In genomic region chr21:26965567-26966359, GRCh38 we compare ENCODE assay signal across 8 cellular contexts. TPM values are rescaled to one million over a fixed set of nuclear protein-coding genes. Genes with fewer than 3 reads are reported as not detected.
DNase-seq lines count a peak whose midpoint lies in the region; TF ChIP-seq lines count a peak whose summit lies in the region.

No MANE protein-coding gene starts in this region.

- intact Hi-C loops in left ventricle myocardium inferior (cut with micrococcal nuclease) (no loop called here), prostate gland (cut with DNase I) (loop anchor here (5.0 to 10.0 kb wide), 4 partner anchors 509 to 1779 kb away; no protein-coding TSS in a partner anchor)

- no peaks in the 10 kb centered on the region for H3K79me2 ChIP-seq in SK-N-SH (ENCODE audit: insufficient read depth)

- TF ChIP-seq POLR2A in prostate gland (IDR thresholded peaks at IDR 0.05) = no peak

- no peaks in the 10 kb centered on the region for H4K20me1 ChIP-seq in SK-N-SH (ENCODE audit: insufficient read depth)

- H3K4me1 ChIP-seq in SK-N-SH (ENCODE audit: control insufficient read depth in 1 of 2, insufficient read depth in 2 of 2, low read depth in 1 of 2, low read length in 1 of 2) = peaks cover 0 to 6% of the 10 kb centered on the region in 2 experiments; a peak in 1 of 4 replicates
- H3K4me1 ChIP-seq in left ventricle myocardium inferior = peaks cover 35% of the 10 kb centered on the region
- no peaks in the 10 kb centered on the region for H3K4me1 ChIP-seq in prostate gland (replicated peaks)

- H3K9ac ChIP-seq in SK-N-SH = peak overlapping the region; percentile 23; the same call in 1 of the 2 replicates

- H3K9me2 ChIP-seq in SK-N-SH = no peaks in the 10 kb centered on the region

- H2AFZ ChIP-seq in SK-N-SH (ENCODE audit: low read depth) = peak overlapping the region; percentile 53

- H3F3A ChIP-seq in SK-N-SH (replicated peaks; ENCODE audit: insufficient read depth) = no peaks in the 10 kb centered on the region

- DNase-seq in GM03348 (ENCODE audit: low spot score) (peak; percentile 68), SK-N-SH (peak; percentile 86), left ventricle myocardium inferior (peak; percentile 65), prostate gland (ENCODE audit: low spot score) (no peak), globus pallidus (ENCODE audit: low spot score) (no peak), GM19238 (ENCODE audit: insufficient read length, low spot score) (no peak), MV-4-11 (lab: John Stamatoyannopoulos, UW) (no peak), superior temporal gyrus (ENCODE audit: extremely low spot score) (no peak)

- peak overlapping the region; percentile 97 for H3K4me2 ChIP-seq in SK-N-SH

- CTCF ChIA-PET in SK-N-SH (lab: Yijun Ruan, JAX) = interaction anchor here (1.1 to 1.6 kb wide), 2 partner anchors 13 to 735 kb away, joined by 3 to 4 read pairs; no protein-coding TSS in a partner anchor

- TF ChIP-seq RAD21 in SK-N-SH (IDR thresholded peaks at IDR 0.05; ENCODE audit: low read length) = no peak

- H3K27me3 ChIP-seq in SK-N-SH (ENCODE audit: insufficient read depth) (no peaks in the 10 kb centered on the region), left ventricle myocardium inferior (ENCODE audit: low read depth) (peaks cover 26% of the 10 kb centered on the region), prostate gland (replicated peaks; ENCODE audit: insufficient read depth) (peaks cover 6% of the 10 kb centered on the region)

- peak overlapping the region; percentile 77 to 87 for H3K4me3 ChIP-seq in SK-N-SH (ENCODE audit: low read depth in 2 of 2, low read length in 1 of 2)
- peak overlapping the region; percentile 76 for H3K4me3 ChIP-seq in left ventricle myocardium inferior
- H3K4me3 ChIP-seq in prostate gland = peak overlapping the region; percentile 33 to 40

- 17% methylated on average over 27 of the region's 90 CpGs for WGBS in SK-N-SH (ENCODE audit: low lambda C conversion rate)
- 2% methylated on average over 82 of the region's 90 CpGs for WGBS in prostate gland

- TF ChIP-seq CTCF in SK-N-SH (IDR thresholded peaks at IDR 0.05) = no peak
- TF ChIP-seq CTCF in left ventricle myocardium inferior (IDR thresholded peaks at IDR 0.05; ENCODE audit: borderline replicate concordance) = peak; percentile 59
- TF ChIP-seq CTCF in prostate gland (IDR thresholded peaks at IDR 0.05) = peak in 1 of 4 experiments; percentile 33

- POLR2A ChIA-PET in SK-N-SH (lab: Yijun Ruan, JAX) = no interaction called here

- no peak overlapping the region for H3K27ac ChIP-seq in SK-N-SH (ENCODE audit: low read depth in 2 of 2, low read length in 1 of 2)
- peak overlapping the region; percentile 87 for H3K27ac ChIP-seq in left ventricle myocardium inferior (replicated peaks)
- H3K27ac ChIP-seq in prostate gland = peak overlapping the region; percentile 42 to 66

- H3K9me3 ChIP-seq in SK-N-SH (no peaks in the 10 kb centered on the region), left ventricle myocardium inferior (replicated peaks) (no peaks in the 10 kb centered on the region), prostate gland (no peaks in the 10 kb centered on the region)

- H3K36me3 ChIP-seq in SK-N-SH (replicated peaks in 1 of 2; ENCODE audit: control insufficient read depth in 1 of 2, insufficient read depth in 2 of 2, low read length in 1 of 2) (no peaks in the 10 kb centered on the region), left ventricle myocardium inferior (no peaks in the 10 kb centered on the region), prostate gland (no peaks in the 10 kb centered on the region)

- TF ChIP-seq EP300 in SK-N-SH (IDR thresholded peaks at IDR 0.05; ENCODE audit: borderline replicate concordance in 1 of 2, low read depth in 1 of 2, low read length in 1 of 2) = no peak

TF ChIP-seq in SK-N-SH, 30 proteins besides CTCF, POLR2A, EP300 and RAD21:
- TF ChIP-seq MAX (IDR thresholded peaks at IDR 0.05; ENCODE audit: low read depth) = 0 out of 2 replicates have a peak, but pooled peaks have one; percentile 26
- TF ChIP-seq RFX5 (IDR thresholded peaks at IDR 0.05; ENCODE audit: low read length) = no peak

RNA-seq across cellular contexts. Expression of gene ADAMTS5, which starts 1.1 kb away (rescaled TPM):
- polyA plus RNA-seq in SK-N-SH (2012; rRNA removed) = 0.90 and 1.5 TPM in 2 replicates
- 1.2 and 1.3 TPM in 2 replicates for polyA plus RNA-seq in SK-N-SH (2012; cell fraction: cytosol; rRNA removed)
- polyA plus RNA-seq in SK-N-SH (2012; cell fraction: nucleus; rRNA removed) = 1.3 and 2.6 TPM in 2 replicates
- total RNA-seq in left ventricle myocardium inferior (3.0 TPM), prostate gland (1 to 10 TPM; 3.0 TPM)

Comparison
In these comparisons a context has a peak if more than half of its experiments do, and no peak if none do; other contexts are left out.
1. DNase-seq: peak in GM03348 (single experiment), SK-N-SH (single experiment) and left ventricle myocardium inferior (single experiment); none in prostate gland (single experiment), globus pallidus (single experiment), GM19238 (single experiment), MV-4-11 (single experiment) and superior temporal gyrus (single experiment).
2. H3K27ac ChIP-seq: peak in left ventricle myocardium inferior (single experiment) and prostate gland (2 of 2); none in SK-N-SH (0 of 2).
3. Peak in every context shown above with its lines, with median percentiles within 50 percentile points of each other: H3K4me3 ChIP-seq.